In the genomic region with DNA sequence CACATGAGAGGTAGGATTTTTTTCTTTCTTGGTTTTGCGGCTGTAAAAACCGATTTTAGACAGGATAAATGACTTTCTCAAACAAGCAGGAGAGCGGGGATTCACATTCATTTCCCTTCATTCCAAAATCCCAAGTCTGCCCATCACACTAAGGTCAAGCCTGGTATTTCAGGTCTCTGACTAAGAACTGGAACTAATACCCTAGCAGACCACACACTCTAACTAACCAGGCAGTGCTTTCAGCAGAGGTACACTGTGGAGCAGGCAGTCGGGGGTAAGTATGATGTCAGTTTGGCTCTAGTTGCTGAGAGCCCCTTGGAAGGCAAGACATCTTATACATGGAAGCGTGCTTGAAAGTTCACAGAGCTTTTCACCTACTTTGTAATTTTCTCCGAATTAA, we compare ENCODE assay signal across 16 cellular contexts.
DNase-seq lines count a peak whose midpoint lies in the region; ATAC-seq, FAIRE-seq and TF ChIP-seq lines count a peak whose summit lies in the region.
"Had no signal": no experiment of that assay in that cellular context is flagged by ENCODE, and none has a peak within 500 bp of the region (broad histone marks: within the 10 kb centered on the region; RNA-seq: fewer than 3 reads in every experiment).

No MANE protein-coding gene starts in this region.

- peak; percentile 8 for DNase-seq in HS-27A (ENCODE audit: low read depth)
- peak; percentile 23 for DNase-seq in amniotic epithelial cell (ENCODE audit: low read depth)
- DNase-seq in bronchial epithelial cell (ENCODE audit: low read depth), result no peak
- DNase-seq in ecto neural progenitor cell (ENCODE audit: low spot score), result no peak
- DNase-seq in amygdala (lab: John Stamatoyannopoulos, UW), result no peak
- DNase-seq in activated CD4-positive, alpha-beta T cell treated with anti-CD3 and anti-CD28 coated beads for 4 hours, result no peak
- DNase-seq: C1 segment of cervical spinal cord; Calu3; CD4-positive, alpha-beta T cell; DMS 273 treated with DMSO at 0.1 percent for 48 hours; GOT3; HFFc6 had no signal

- H3K4me3 ChIP-seq in bronchial epithelial cell (ENCODE audit: low read depth, low read length), result no peak overlapping the region
- H3K4me3 ChIP-seq: HAP-1 had no signal

- no peak for TF ChIP-seq CTCF in bronchial epithelial cell (IDR thresholded peaks at IDR 0.05; ENCODE audit: insufficient read depth, low read length, severe bottlenecking)

- ATAC-seq in HG03025 (IDR thresholded peaks at IDR 0.05; ENCODE audit: low FRiP score, unreplicated experiment), result no peak

- no peaks in the 10 kb centered on the region for H3K27me3 ChIP-seq in bronchial epithelial cell (ENCODE audit: control insufficient read depth, insufficient read depth, low read length)

- FAIRE-seq in bronchial epithelial cell (lab: Jason Lieb, UNC), result peak; percentile 28
- FAIRE-seq: A204.1, GM12891 had no signal

- H3K36me3 ChIP-seq in bronchial epithelial cell (ENCODE audit: control insufficient read depth, insufficient read depth, low read length), result no peaks in the 10 kb centered on the region
- H3K36me3 ChIP-seq: HAP-1 had no signal

Comparison
In these comparisons a context has a peak if more than half of its experiments do, and no peak if none do; other contexts are left out.
1. DNase-seq: peak in HS-27A (single experiment) and amniotic epithelial cell (single experiment); none in bronchial epithelial cell (single experiment), ecto neural progenitor cell (single experiment), amygdala (0 of 56) and activated CD4-positive, alpha-beta T cell treated with anti-CD3 and anti-CD28 coated beads for 4 hours (0 of 2).